1 cellular context compared by ENCODE assay signal in the genomic region with DNA sequence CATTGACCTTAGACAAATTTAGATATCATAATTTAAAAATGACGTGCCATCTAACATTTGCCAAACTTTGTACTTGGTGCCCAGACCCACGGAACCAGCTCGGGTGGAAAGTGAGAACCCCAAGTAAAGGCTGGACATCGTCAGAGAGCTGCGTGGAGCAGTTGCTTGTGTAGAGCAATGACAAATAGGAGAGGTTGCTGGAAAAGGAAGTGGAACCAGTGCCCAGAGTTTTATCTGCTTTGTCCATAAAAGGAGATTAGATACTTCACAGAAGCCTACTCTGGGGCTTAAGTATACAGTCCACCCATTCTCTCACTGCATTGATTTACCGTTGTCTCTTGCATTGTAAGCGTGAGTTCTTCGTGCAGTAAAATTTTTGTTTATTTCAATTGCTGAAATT.
TF ChIP-seq lines count a peak whose summit lies in the region.

No MANE protein-coding gene starts in this region.

TF ChIP-seq in IMR-90, 13 proteins besides CTCF, POLR2A, EP300 and RAD21 (continued from another document):
- TF ChIP-seq, protein P1, sequence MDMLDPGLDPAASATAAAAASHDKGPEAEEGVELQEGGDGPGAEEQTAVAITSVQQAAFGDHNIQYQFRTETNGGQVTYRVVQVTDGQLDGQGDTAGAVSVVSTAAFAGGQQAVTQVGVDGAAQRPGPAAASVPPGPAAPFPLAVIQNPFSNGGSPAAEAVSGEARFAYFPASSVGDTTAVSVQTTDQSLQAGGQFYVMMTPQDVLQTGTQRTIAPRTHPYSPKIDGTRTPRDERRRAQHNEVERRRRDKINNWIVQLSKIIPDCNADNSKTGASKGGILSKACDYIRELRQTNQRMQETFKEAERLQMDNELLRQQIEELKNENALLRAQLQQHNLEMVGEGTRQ (IDR thresholded peaks at IDR 0.05; ENCODE audit: low read depth, low read length): no peak
- no peak for TF ChIP-seq MAZ (IDR thresholded peaks at IDR 0.05; ENCODE audit: borderline replicate concordance, low read depth, low read length)
- TF ChIP-seq CHD1 (IDR thresholded peaks at IDR 0.05; ENCODE audit: low read depth, low read length): no peak
- TF ChIP-seq MAFK (IDR thresholded peaks at IDR 0.05; ENCODE audit: low read depth, low read length): no peak
- no peak for TF ChIP-seq NFE2L2 (IDR thresholded peaks at IDR 0.05; ENCODE audit: low read depth, low read length)
- no peak for TF ChIP-seq RFX5 (IDR thresholded peaks at IDR 0.05; ENCODE audit: low read depth, low read length)
- no peak for TF ChIP-seq FOS (IDR thresholded peaks at IDR 0.05; ENCODE audit: low read depth, low read length)
- TF ChIP-seq, protein P2, sequence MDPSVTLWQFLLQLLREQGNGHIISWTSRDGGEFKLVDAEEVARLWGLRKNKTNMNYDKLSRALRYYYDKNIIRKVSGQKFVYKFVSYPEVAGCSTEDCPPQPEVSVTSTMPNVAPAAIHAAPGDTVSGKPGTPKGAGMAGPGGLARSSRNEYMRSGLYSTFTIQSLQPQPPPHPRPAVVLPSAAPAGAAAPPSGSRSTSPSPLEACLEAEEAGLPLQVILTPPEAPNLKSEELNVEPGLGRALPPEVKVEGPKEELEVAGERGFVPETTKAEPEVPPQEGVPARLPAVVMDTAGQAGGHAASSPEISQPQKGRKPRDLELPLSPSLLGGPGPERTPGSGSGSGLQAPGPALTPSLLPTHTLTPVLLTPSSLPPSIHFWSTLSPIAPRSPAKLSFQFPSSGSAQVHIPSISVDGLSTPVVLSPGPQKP (IDR thresholded peaks at IDR 0.05; ENCODE audit: borderline replicate concordance, low read depth, low read length): no peak
- no peak for TF ChIP-seq MXI1 (IDR thresholded peaks at IDR 0.05; ENCODE audit: borderline replicate concordance, low read depth, low read length)
- no peak for TF ChIP-seq BHLHE40 (IDR thresholded peaks at IDR 0.05; ENCODE audit: low read depth, low read length)
